ENCODE assay signal across 1 cellular context in the genomic region with DNA sequence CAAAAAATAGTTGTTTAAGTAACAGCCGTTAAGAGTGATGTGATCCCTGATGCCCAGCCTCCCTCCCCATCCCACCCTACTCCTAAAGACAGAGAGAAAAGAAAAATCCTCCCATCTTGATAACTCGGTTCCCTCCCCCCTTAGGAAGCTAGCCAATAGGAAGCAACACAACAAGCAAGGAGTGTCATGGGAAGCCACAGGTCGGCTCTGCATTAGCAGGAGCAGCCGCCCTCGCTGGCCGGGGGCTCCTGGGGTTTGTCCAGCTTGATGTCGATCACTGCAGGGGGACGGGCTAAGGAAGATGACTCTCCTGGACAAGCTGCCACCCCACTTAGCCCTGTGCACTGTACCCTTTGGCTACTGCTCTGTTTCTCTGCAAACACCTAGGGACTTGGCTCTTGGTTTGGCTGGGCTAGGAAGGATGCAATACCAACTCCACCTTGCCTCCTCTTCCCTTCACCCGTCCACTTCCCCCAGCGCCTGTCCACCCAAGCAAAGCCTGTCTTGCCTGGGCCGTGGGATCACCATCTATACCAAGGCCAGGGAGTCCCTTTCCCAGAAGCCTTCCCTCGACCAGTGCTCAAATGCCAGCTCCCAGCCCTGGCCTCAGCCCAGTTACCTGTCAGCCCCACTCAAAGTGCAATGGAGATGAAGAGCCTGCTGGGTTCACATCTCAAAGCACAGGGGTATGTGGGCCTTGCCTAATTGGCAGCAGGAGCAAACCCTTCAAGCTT.
A peak's percentile ranks its signal among the peaks of the same experiment; 100 is the strongest.
TF ChIP-seq lines count a peak whose summit lies in the region.

No MANE protein-coding gene starts in this region.

TF ChIP-seq in H1, 55 proteins besides CTCF, POLR2A, EP300 and RAD21:
- peak; percentile 23; the same call in 1 of the 2 replicates for TF ChIP-seq SP1 (IDR thresholded peaks at IDR 0.05; ENCODE audit: low read depth, low read length)
- no peak for TF ChIP-seq HDAC2 (IDR thresholded peaks at IDR 0.05; ENCODE audit: borderline replicate concordance in 1 of 2, low read depth in 2 of 2, low read length in 2 of 2)
